In the genomic region with DNA sequence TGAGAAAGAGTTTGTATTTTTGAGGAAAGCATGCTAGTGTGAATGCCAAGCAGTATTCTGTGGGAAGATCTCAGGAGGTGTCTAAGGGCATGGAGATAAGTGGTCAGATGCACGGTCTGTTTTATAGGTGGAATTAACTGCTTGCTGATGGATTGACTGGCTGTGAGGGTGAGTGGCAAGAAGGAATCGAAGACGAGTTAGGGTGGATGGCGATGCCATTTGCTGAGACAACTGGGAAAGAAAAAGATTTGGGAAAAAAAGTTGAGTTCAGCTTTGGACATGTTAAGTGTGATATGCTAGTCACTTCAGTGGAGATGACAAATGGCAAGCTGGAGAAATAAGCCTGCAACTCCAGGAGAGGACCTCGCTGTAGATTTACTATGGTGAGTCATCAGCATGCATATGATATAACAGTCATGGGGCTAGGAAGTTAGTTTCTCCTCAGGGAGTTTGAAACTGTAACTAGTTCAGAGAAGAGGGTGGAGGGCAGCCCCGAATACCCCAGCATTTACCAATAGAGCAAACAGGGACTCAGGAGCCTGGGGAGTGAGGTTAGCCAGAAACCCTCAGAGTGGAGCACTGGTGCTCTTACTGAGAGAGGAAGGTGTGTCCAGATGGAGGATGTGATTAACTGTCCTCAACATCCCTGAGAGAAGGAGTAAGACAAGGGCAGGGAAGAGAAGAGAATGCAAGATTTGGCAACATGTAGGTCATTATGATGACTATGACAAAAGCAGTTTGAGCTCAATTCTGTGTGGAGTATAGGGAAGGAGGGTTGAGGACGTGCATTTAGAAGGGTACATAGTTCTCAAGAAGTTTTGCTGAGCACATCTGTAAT, we compare ENCODE assay signal across 1 cellular context.
TF ChIP-seq lines count a peak whose summit lies in the region.

No MANE protein-coding gene starts in this region.

TF ChIP-seq in K562, 482 proteins besides CTCF, POLR2A, EP300 and RAD21 (continued from another document and continues in another):
- TF ChIP-seq NRF1 (conservative IDR thresholded peaks at IDR 0.05 in 1 of 2, IDR thresholded peaks at IDR 0.05 in 1 of 2) = no peak
- 0 out of 2 replicates have a peak, but pooled peaks have one; percentile 44 for TF ChIP-seq HDGF (IDR thresholded peaks at IDR 0.05)
- TF ChIP-seq ZNF124 (CRISPR knock-in tag; IDR thresholded peaks at IDR 0.05) = no peak
- TF ChIP-seq, protein P1, sequence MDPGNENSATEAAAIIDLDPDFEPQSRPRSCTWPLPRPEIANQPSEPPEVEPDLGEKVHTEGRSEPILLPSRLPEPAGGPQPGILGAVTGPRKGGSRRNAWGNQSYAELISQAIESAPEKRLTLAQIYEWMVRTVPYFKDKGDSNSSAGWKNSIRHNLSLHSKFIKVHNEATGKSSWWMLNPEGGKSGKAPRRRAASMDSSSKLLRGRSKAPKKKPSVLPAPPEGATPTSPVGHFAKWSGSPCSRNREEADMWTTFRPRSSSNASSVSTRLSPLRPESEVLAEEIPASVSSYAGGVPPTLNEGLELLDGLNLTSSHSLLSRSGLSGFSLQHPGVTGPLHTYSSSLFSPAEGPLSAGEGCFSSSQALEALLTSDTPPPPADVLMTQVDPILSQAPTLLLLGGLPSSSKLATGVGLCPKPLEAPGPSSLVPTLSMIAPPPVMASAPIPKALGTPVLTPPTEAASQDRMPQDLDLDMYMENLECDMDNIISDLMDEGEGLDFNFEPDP (CRISPR knock-in tag; IDR thresholded peaks at IDR 0.05) = no peak
- no peak for TF ChIP-seq CHD2 (IDR thresholded peaks at IDR 0.05; ENCODE audit: low read depth, low read length)
- no peak for TF ChIP-seq MTA1 (IDR thresholded peaks at IDR 0.05; ENCODE audit: borderline replicate concordance)
- no peak for TF ChIP-seq DDX20 (tag; IDR thresholded peaks at IDR 0.05; ENCODE audit: low read depth)
- TF ChIP-seq, protein P2, sequence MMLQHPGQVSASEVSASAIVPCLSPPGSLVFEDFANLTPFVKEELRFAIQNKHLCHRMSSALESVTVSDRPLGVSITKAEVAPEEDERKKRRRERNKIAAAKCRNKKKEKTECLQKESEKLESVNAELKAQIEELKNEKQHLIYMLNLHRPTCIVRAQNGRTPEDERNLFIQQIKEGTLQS (IDR thresholded peaks at IDR 0.05) = peak; percentile 98
- TF ChIP-seq, protein P2 (CRISPR knock-in tag; conservative IDR thresholded peaks at IDR 0.05) = no peak; the same call in 1 of the 2 replicates
- no peak for TF ChIP-seq RBM22 (IDR thresholded peaks at IDR 0.05; ENCODE audit: low read depth, low read length, poor library complexity, severe bottlenecking)
- no peak for TF ChIP-seq HDAC6 (IDR thresholded peaks at IDR 0.05; ENCODE audit: low read depth, low read length)
- TF ChIP-seq, protein P3, sequence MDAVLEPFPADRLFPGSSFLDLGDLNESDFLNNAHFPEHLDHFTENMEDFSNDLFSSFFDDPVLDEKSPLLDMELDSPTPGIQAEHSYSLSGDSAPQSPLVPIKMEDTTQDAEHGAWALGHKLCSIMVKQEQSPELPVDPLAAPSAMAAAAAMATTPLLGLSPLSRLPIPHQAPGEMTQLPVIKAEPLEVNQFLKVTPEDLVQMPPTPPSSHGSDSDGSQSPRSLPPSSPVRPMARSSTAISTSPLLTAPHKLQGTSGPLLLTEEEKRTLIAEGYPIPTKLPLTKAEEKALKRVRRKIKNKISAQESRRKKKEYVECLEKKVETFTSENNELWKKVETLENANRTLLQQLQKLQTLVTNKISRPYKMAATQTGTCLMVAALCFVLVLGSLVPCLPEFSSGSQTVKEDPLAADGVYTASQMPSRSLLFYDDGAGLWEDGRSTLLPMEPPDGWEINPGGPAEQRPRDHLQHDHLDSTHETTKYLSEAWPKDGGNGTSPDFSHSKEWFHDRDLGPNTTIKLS (IDR thresholded peaks at IDR 0.05; ENCODE audit: borderline replicate concordance, low read depth) = peak; percentile 26; the same call in 1 of the 2 replicates
- TF ChIP-seq RAD51 (IDR thresholded peaks at IDR 0.05; ENCODE audit: borderline replicate concordance, low read depth) = no peak
- no peak for TF ChIP-seq HDAC8 (tag; IDR thresholded peaks at IDR 0.05)
- TF ChIP-seq MAFK (IDR thresholded peaks at IDR 0.05; ENCODE audit: low read length) = peak; percentile 45; the same call in 1 of the 2 replicates
- peak; percentile 77 for TF ChIP-seq SMARCE1 (IDR thresholded peaks at IDR 0.05)
- TF ChIP-seq NCOA6 (IDR thresholded peaks at IDR 0.05) = no peak
- TF ChIP-seq, protein P4, sequence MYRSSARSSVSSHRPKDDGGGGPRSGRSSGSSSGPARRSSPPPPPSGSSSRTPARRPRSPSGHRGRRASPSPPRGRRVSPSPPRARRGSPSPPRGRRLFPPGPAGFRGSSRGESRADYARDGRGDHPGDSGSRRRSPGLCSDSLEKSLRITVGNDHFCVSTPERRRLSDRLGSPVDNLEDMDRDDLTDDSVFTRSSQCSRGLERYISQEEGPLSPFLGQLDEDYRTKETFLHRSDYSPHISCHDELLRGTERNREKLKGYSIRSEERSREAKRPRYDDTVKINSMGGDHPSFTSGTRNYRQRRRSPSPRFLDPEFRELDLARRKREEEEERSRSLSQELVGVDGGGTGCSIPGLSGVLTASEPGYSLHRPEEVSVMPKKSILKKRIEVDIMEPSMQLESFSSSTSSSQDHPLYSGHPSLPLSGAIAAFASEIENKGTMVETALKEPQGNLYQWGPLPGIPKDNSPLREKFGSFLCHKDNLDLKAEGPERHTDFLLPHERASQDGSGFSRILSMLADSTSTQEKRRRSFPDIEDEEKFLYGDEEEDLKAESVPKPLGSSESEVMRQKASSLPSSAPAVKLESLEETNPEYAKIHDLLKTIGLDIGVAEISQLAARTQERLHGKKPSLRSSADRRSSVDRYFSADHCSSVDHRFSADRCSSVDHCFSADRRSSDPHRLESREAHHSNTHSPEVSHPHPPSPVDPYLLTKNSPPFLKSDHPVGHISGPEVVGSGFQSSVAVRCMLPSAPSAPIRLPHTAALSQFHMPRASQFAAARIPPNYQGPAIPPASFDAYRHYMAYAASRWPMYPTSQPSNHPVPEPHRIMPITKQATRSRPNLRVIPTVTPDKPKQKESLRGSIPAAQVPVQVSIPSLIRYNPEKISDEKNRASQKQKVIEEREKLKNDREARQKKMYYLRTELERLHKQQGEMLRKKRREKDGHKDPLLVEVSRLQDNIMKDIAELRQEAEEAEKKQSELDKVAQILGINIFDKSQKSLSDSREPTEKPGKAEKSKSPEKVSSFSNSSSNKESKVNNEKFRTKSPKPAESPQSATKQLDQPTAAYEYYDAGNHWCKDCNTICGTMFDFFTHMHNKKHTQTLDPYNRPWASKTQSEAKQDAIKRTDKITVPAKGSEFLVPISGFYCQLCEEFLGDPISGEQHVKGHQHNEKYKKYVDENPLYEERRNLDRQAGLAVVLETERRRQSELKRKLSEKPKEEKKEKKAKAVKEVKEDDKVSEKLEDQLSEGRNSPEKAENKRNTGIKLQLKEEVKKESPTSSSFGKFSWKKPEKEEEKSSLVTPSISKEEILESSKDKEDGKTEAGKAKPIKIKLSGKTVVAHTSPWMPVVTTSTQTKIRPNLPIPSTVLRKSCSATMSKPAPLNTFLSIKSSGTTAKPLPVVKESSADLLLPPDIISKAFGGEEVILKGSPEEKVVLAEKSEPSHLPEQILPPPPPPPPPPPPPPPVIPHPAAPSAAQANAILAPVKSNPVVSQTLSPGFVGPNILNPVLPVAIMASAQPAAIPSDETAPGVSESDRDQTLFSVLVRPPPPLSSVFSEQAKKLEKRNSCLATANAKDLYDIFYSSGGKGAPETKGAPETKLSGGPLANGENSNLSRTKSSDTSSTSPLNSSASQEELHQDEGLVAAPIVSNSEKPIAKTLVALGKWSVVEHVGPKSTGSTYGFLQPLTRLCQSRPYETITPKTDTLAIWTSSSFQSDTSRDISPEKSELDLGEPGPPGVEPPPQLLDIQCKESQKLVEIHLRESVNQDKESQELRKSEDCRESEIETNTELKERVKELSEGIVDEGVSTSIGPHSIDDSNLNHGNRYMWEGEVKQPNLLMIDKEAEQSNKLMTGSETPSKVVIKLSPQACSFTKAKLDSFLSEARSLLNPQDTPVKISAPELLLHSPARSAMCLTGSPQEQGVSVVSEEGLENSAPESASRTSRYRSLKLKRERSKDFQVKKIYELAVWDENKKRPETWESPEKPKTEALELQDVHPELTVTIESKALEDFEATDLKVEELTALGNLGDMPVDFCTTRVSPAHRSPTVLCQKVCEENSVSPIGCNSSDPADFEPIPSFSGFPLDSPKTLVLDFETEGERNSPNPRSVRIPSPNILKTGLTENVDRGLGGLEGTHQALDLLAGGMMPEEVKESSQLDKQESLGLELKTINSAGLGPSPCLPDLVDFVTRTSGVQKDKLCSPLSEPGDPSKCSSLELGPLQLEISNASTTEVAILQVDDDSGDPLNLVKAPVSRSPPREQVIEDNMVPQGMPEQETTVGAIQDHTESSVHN (IDR thresholded peaks at IDR 0.05; ENCODE audit: borderline replicate concordance in 1 of 2, low read depth in 1 of 2) = peak in 1 of 2 experiments; percentile 54; a peak in 1 of 4 replicates
- no peak; the same call in 1 of the 2 replicates for TF ChIP-seq DNMT1 (IDR thresholded peaks at IDR 0.05)
- peak; percentile 91 for TF ChIP-seq HMBOX1 (IDR thresholded peaks at IDR 0.05)
- peak; percentile 79; the same call in 1 of the 2 replicates for TF ChIP-seq DPF2 (IDR thresholded peaks at IDR 0.05)
- peak; percentile 23; the same call in 1 of the 2 replicates for TF ChIP-seq CBFA2T3 (IDR thresholded peaks at IDR 0.05)
- no peak for TF ChIP-seq SREBF2 (CRISPR knock-in tag; IDR thresholded peaks at IDR 0.05)
- TF ChIP-seq GATA2 (CRISPR knock-in tag; IDR thresholded peaks at IDR 0.05) = peak; percentile 60
- no peak for TF ChIP-seq ZNF121 (CRISPR knock-in tag; conservative IDR thresholded peaks at IDR 0.05)
- TF ChIP-seq ZNF274 (IDR thresholded peaks at IDR 0.05; ENCODE audit: borderline replicate concordance, low read depth, low read length) = no peak
- no peak for TF ChIP-seq ZBTB26 (CRISPR knock-in tag; IDR thresholded peaks at IDR 0.05)
- no peak for TF ChIP-seq EWSR1 (IDR thresholded peaks at IDR 0.05; ENCODE audit: borderline replicate concordance, low read depth, partially characterized antibody)
- TF ChIP-seq, protein P5, sequence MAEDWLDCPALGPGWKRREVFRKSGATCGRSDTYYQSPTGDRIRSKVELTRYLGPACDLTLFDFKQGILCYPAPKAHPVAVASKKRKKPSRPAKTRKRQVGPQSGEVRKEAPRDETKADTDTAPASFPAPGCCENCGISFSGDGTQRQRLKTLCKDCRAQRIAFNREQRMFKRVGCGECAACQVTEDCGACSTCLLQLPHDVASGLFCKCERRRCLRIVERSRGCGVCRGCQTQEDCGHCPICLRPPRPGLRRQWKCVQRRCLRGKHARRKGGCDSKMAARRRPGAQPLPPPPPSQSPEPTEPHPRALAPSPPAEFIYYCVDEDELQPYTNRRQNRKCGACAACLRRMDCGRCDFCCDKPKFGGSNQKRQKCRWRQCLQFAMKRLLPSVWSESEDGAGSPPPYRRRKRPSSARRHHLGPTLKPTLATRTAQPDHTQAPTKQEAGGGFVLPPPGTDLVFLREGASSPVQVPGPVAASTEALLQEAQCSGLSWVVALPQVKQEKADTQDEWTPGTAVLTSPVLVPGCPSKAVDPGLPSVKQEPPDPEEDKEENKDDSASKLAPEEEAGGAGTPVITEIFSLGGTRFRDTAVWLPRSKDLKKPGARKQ (CRISPR knock-in tag; IDR thresholded peaks at IDR 0.05) = no peak
- 0 out of 2 replicates have a peak, but pooled peaks have one; percentile 24 for TF ChIP-seq LEF1 (IDR thresholded peaks at IDR 0.05)
- no peak for TF ChIP-seq TFAM (CRISPR knock-in tag; conservative IDR thresholded peaks at IDR 0.05)
- TF ChIP-seq, protein P6, sequence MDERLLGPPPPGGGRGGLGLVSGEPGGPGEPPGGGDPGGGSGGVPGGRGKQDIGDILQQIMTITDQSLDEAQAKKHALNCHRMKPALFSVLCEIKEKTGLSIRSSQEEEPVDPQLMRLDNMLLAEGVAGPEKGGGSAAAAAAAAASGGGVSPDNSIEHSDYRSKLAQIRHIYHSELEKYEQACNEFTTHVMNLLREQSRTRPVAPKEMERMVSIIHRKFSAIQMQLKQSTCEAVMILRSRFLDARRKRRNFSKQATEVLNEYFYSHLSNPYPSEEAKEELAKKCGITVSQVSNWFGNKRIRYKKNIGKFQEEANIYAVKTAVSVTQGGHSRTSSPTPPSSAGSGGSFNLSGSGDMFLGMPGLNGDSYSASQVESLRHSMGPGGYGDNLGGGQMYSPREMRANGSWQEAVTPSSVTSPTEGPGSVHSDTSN (CRISPR knock-in tag; IDR thresholded peaks at IDR 0.05; ENCODE audit: low read depth) = no peak
- TF ChIP-seq, protein P6 (tag; conservative IDR thresholded peaks at IDR 0.05; ENCODE audit: low read depth) = peak; percentile 76
- TF ChIP-seq HDAC2 (IDR thresholded peaks at IDR 0.05) = peak; percentile 49; the same call in 1 of the 2 replicates
- 0 out of 2 replicates have a peak, but pooled peaks have one; percentile 2 for TF ChIP-seq CREM (IDR thresholded peaks at IDR 0.05; ENCODE audit: low read depth)
- TF ChIP-seq FOXK2 (conservative IDR thresholded peaks at IDR 0.05 in 1 of 2, IDR thresholded peaks at IDR 0.05 in 1 of 2; ENCODE audit: low read depth in 2 of 2) = peak; percentile 44 to 49; a peak in 2 of 4 replicates
- TF ChIP-seq KDM1A (IDR thresholded peaks at IDR 0.05) = peak in 1 of 2 experiments; percentile 51; a peak in 1 of 4 replicates
- peak; percentile 19; the same call in 1 of the 2 replicates for TF ChIP-seq ATF7 (IDR thresholded peaks at IDR 0.05)
- peak; percentile 93 for TF ChIP-seq CTBP1 (IDR thresholded peaks at IDR 0.05; ENCODE audit: borderline replicate concordance)
- TF ChIP-seq ZEB2 (IDR thresholded peaks at IDR 0.05) = peak; percentile 72; the same call in 1 of the 2 replicates
